In genomic region chr22:30421695-30422480, GRCh38 we compare ENCODE assay signal across 9 cellular contexts. TPM values are rescaled to one million over a fixed set of nuclear protein-coding genes. Genes with fewer than 3 reads are reported as not detected.
DNase-seq lines count a peak whose midpoint lies in the region; ATAC-seq, FAIRE-seq and TF ChIP-seq lines count a peak whose summit lies in the region.
"Had no signal": no experiment of that assay in that cellular context is flagged by ENCODE, and none has a peak within 500 bp of the region (broad histone marks: within the 10 kb centered on the region; RNA-seq: fewer than 3 reads in every experiment).

No MANE protein-coding gene starts in this region.

- H3K4me3 ChIP-seq in A549 (peak overlapping the region; percentile 58; the same call in 2 of the 3 replicates), mucosa of stomach (ENCODE audit: low read length) (peak overlapping the region; percentile 33)

- no peaks in the 10 kb centered on the region for H3K9me3 Mint-ChIP-seq in IgD-negative memory B cell
- no peaks in the 10 kb centered on the region for H3K9me3 Mint-ChIP-seq in central memory CD8-positive, alpha-beta T cell

- peaks cover 21 to 29% (median 27%) of the 10 kb centered on the region in 3 donors for H3K4me1 Mint-ChIP-seq in IgD-negative memory B cell
- H3K4me1 Mint-ChIP-seq in central memory CD8-positive, alpha-beta T cell, result peaks cover 54% of the 10 kb centered on the region

- peak overlapping the region in 2 of 3 donors; percentile 67 to 95 for H3K27ac Mint-ChIP-seq in IgD-negative memory B cell
- peak overlapping the region; percentile 97 for H3K27ac Mint-ChIP-seq in central memory CD8-positive, alpha-beta T cell (ENCODE audit: low read depth)

- H3K36me3 ChIP-seq in mucosa of stomach (ENCODE audit: control insufficient read depth, insufficient read depth, low read length), result no peaks in the 10 kb centered on the region

- TF ChIP-seq CTCF in A549 (IDR thresholded peaks at IDR 0.05) (no peak), GM10266 (IDR thresholded peaks at IDR 0.05; ENCODE audit: control insufficient read depth, insufficient read depth, low read depth, missing control alignments) (no peak)

- H3K4me2 ChIP-seq in A549, result peak overlapping the region; percentile 87

- H3K27me3 Mint-ChIP-seq in IgD-negative memory B cell, result no peaks in the 10 kb centered on the region
- H3K27me3 Mint-ChIP-seq in central memory CD8-positive, alpha-beta T cell, result no peaks in the 10 kb centered on the region

- TF ChIP-seq POLR2A in A549 (IDR thresholded peaks at IDR 0.05; ENCODE audit: low read length), result no peak

- POLR2A ChIA-PET in A549 (lab: Yijun Ruan, JAX), result interaction anchor here (1.3 to 3.1 kb wide), 3 partner anchors 8 to 35 kb away, joined by 6 to 12 read pairs (median 9); partner anchors contain the start of genes RNF215 and SEC14L2

- CTCF ChIA-PET in A549 (lab: Yijun Ruan, JAX), result interaction anchor here (0.7 to 2.9 kb wide), 6 partner anchors 9 to 34 kb away, joined by 3 to 15 read pairs (median 4); partner anchors contain the start of genes RNF215 and SEC14L2

- peak overlapping the region; percentile 97 for H3K27ac ChIP-seq in A549

- H3K9ac ChIP-seq in mucosa of stomach (ENCODE audit: low read length), result peak overlapping the region; percentile 80

- TF ChIP-seq EP300 in A549 (IDR thresholded peaks at IDR 0.05), result no peak

- WGBS in A549 (ENCODE audit: missing lambda C conversion rate), result 35% methylated on average over 8 of the region's 8 CpGs

- FAIRE-seq in A549 (lab: Jason Lieb, UNC), result no peak

- no peak for DNase-seq in A549 (ENCODE audit: low read depth in 1 of 2, low spot score in 1 of 2)
- DNase-seq in central memory CD8-positive, alpha-beta T cell (ENCODE audit: low spot score in 2 of 2), result no peak
- DNase-seq in GM10266 (ENCODE audit: extremely low spot score), result no peak
- no peak for DNase-seq in NCI-H524 treated with DMSO at 0.1 percent for 48 hours (lab: John Stamatoyannopoulos, UW)
- DNase-seq in hippocampal formation (lab: John Stamatoyannopoulos, UW), result no peak
- DNase-seq in DMS79 (lab: John Stamatoyannopoulos, UW), result no peak
- DNase-seq: GDM1 had no signal

- no peak for TF ChIP-seq RAD21 in A549 (conservative IDR thresholded peaks at IDR 0.05 in 1 of 2, IDR thresholded peaks at IDR 0.05 in 1 of 2)

- H3K27me3 ChIP-seq in mucosa of stomach (ENCODE audit: control insufficient read depth, insufficient read depth, low read length), result no peaks in the 10 kb centered on the region

- no peaks in the 10 kb centered on the region for H3K36me3 Mint-ChIP-seq in IgD-negative memory B cell
- peaks cover 21% of the 10 kb centered on the region for H3K36me3 Mint-ChIP-seq in central memory CD8-positive, alpha-beta T cell (ENCODE audit: insufficient read depth)

- ATAC-seq in A549, result no peak
- no peak for ATAC-seq in central memory CD8-positive, alpha-beta T cell (replicated peaks; ENCODE audit: extremely low read depth, poor library complexity, severe bottlenecking)

- H3K4me3 Mint-ChIP-seq in IgD-negative memory B cell, result peak overlapping the region in 3 of 4 donors; percentile 78 to 96 (median 91)
- peak overlapping the region; percentile 89 for H3K4me3 Mint-ChIP-seq in central memory CD8-positive, alpha-beta T cell

- H3K9me3 ChIP-seq in A549 (no peaks in the 10 kb centered on the region), mucosa of stomach (ENCODE audit: control insufficient read depth, low read length) (no peaks in the 10 kb centered on the region)

- H3K4me1 ChIP-seq in A549, result peaks cover 57% of the 10 kb centered on the region
- peaks cover 81% of the 10 kb centered on the region for H3K4me1 ChIP-seq in mucosa of stomach (ENCODE audit: control insufficient read depth, insufficient read depth, low read length)

TF ChIP-seq in A549, 52 proteins besides CTCF, POLR2A, EP300 and RAD21:
- TF ChIP-seq RNF2 (IDR thresholded peaks at IDR 0.05; ENCODE audit: borderline replicate concordance, low read depth) (no peak), ZC3H11A (IDR thresholded peaks at IDR 0.05) (no peak), MAX (IDR thresholded peaks at IDR 0.05) (no peak), RFX5 (IDR thresholded peaks at IDR 0.05) (no peak), FOSL2 (IDR thresholded peaks at IDR 0.05) (no peak), FOSL2 (CRISPR knock-in tag; IDR thresholded peaks at IDR 0.05) (no peak), FOXS1 (CRISPR knock-in tag; IDR thresholded peaks at IDR 0.05) (no peak), HES2 (IDR thresholded peaks at IDR 0.05) (no peak), MAFK (IDR thresholded peaks at IDR 0.05; ENCODE audit: partially characterized antibody) (no peak), HOXA7 (CRISPR knock-in tag; IDR thresholded peaks at IDR 0.05) (no peak), ATOH8 (CRISPR knock-in tag; IDR thresholded peaks at IDR 0.05; ENCODE audit: low read depth) (no peak)

RNA-seq across cellular contexts. Expression of gene MTFP1, which starts 3.7 kb away (rescaled TPM):
- 23.8 and 24.9 TPM in 2 replicates for polyA plus RNA-seq in A549 (2011; rRNA removed)
- 63.0 and 82.2 TPM in 2 replicates for polyA plus RNA-seq in A549 (2012; cell fraction: cytosol; rRNA removed)
- polyA plus RNA-seq in A549 (2012; cell fraction: nucleus; rRNA removed), result 57.0 and 68.5 TPM in 2 replicates
- polyA plus RNA-seq in A549 (2017; fragmentation: RNase III; extraction: RNeasy Plus Mini Kit Qiagen cat#74134 plus additional on column Dnase treatment), result 50.3 to 52.5 TPM (median 52.0 TPM) in 3 replicates
- 14.3 and 14.9 TPM in 2 replicates for polyA minus RNA-seq in A549 (2011; rRNA and poly(A)+ RNA removed)
- 27.8 TPM for polyA plus RNA-seq in IgD-negative memory B cell

RNA-seq across cellular contexts. Expression of gene SEC14L2, which starts 25.1 kb away (rescaled TPM):
- 12.5 and 12.8 TPM in 2 replicates for polyA plus RNA-seq in A549 (2011; rRNA removed)
- polyA plus RNA-seq in A549 (2012; cell fraction: cytosol; rRNA removed), result 8.1 and 12.1 TPM in 2 replicates
- 14.0 and 14.9 TPM in 2 replicates for polyA plus RNA-seq in A549 (2012; cell fraction: nucleus; rRNA removed)
- polyA plus RNA-seq in A549 (2017; fragmentation: RNase III; extraction: RNeasy Plus Mini Kit Qiagen cat#74134 plus additional on column Dnase treatment), result 15.2 to 21.8 TPM (median 17.2 TPM) in 3 replicates
- 24.0 and 25.4 TPM in 2 replicates for polyA minus RNA-seq in A549 (2011; rRNA and poly(A)+ RNA removed)
- polyA plus RNA-seq in IgD-negative memory B cell, result 1.1 TPM

RNA-seq across cellular contexts. Expression of gene RNF215, which starts 34.7 kb away (rescaled TPM):
- polyA plus RNA-seq in A549 (2011; rRNA removed) (16.4 and 19.0 TPM in 2 replicates), A549 (2017; fragmentation: RNase III; extraction: RNeasy Plus Mini Kit Qiagen cat#74134 plus additional on column Dnase treatment) (18.4 to 23.5 TPM (median 19.5 TPM) in 3 replicates), IgD-negative memory B cell (0.20 TPM)
- 17.3 and 20.9 TPM in 2 replicates for polyA plus RNA-seq in A549 (2012; cell fraction: cytosol; rRNA removed)
- 83.7 and 89.2 TPM in 2 replicates for polyA plus RNA-seq in A549 (2012; cell fraction: nucleus; rRNA removed)
- polyA minus RNA-seq in A549 (2011; rRNA and poly(A)+ RNA removed), result 33.8 and 36.3 TPM in 2 replicates

RNA-seq across cellular contexts. Expression of gene SEC14L3, which starts 49.9 kb away (rescaled TPM):
- 0.05 TPM in 1 of 2 replicates, not detected in the other for polyA plus RNA-seq in A549 (2011; rRNA removed)
- polyA plus RNA-seq in A549 (2012; cell fraction: cytosol; rRNA removed), result not detected in 2 replicates
- polyA plus RNA-seq in A549 (2012; cell fraction: nucleus; rRNA removed), result 0.05 TPM in 1 of 2 replicates, not detected in the other
- polyA plus RNA-seq in A549 (2017; fragmentation: RNase III; extraction: RNeasy Plus Mini Kit Qiagen cat#74134 plus additional on column Dnase treatment), result 0.04 TPM in 1 of 3 replicates, not detected in the others
- polyA minus RNA-seq in A549 (2011; rRNA and poly(A)+ RNA removed), result not detected in 2 replicates
- not detected for polyA plus RNA-seq in IgD-negative memory B cell

Comparison
In these comparisons a context has a peak if more than half of its experiments do, and no peak if none do; other contexts are left out.
1. RNA of gene RNF215, which starts 34.7 kb away (polyA plus RNA-seq): 16.4 to 89.2 TPM in A549; 0.20 TPM in IgD-negative memory B cell (single experiment); every median in the first group is over 10 times any median in the second.